ENCODE assay signal across 19 cellular contexts in the genomic region with DNA sequence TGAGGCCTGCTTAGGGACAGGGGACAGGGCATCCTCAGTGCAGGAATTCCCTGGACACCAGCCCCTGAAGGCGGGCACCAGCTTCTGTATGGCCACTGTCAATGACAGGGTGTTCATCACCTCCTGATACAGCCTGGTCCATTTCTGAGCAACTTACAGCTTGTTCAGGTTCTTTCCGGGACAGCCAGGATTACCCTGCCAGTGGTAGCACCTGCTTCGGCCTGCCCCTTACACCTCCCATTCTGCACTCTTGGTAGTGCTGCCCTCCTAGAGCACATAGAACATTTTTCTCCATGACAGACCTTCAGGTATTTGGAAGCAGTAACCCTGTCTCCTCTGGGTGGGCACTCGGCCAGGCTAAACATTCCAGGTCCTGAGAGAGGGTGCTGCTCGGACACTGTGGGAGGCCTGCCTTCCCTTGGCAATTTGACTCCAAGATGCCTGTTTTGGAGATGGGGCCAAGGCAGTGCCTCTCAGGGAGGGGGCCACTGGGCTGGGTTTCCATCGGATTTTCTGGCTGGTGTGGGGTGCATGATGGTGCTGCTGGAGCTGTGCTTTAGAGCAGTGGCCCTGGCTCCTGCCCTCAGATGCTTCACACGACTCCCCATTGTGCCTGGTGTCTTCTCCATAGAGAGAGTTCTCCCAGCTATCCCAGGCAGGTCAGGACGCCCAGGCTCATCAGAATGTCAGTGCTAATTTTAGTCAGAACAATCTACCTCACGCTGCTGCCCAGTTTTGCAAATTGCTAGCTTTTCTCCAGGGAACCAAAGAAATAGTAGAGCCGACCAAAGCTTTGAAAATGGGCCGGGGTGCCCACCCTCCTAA. TPM values are rescaled to one million over a fixed set of nuclear protein-coding genes. Genes with fewer than 3 reads are reported as not detected.
DNase-seq lines count a peak whose midpoint lies in the region; TF ChIP-seq lines count a peak whose summit lies in the region.
"Had no signal": no experiment of that assay in that cellular context is flagged by ENCODE, and none has a peak within 500 bp of the region (broad histone marks: within the 10 kb centered on the region; RNA-seq: fewer than 3 reads in every experiment).

No MANE protein-coding gene starts in this region.

- TF ChIP-seq EP300 in sigmoid colon (IDR thresholded peaks at IDR 0.05) = no peak

- peak overlapping the region; percentile 64; the same call in 1 of the 2 replicates for H3K4me3 ChIP-seq in H7 (ENCODE audit: insufficient read depth, low read depth, low read length)
- no peak overlapping the region for H3K4me3 ChIP-seq in adipocyte (ENCODE audit: low read length)
- peak overlapping the region; percentile 43 to 47 for H3K4me3 ChIP-seq in right atrium auricular region
- no peak overlapping the region for H3K4me3 ChIP-seq in parathyroid adenoma (ENCODE audit: low read depth, low read length)
- H3K4me3 ChIP-seq in sigmoid colon = no peak overlapping the region
- H3K4me3 ChIP-seq: lower lobe of right lung, MG63 had no signal

- TF ChIP-seq CTCF in right atrium auricular region (IDR thresholded peaks at IDR 0.05) (no peak), parathyroid adenoma (IDR thresholded peaks at IDR 0.05) (no peak), sigmoid colon (IDR thresholded peaks at IDR 0.05) (no peak)

- peak; percentile 34 for DNase-seq in H7
- peak; percentile 26 for DNase-seq in adipocyte (ENCODE audit: low read depth)
- DNase-seq in right atrium auricular region (ENCODE audit: low spot score) = no peak
- DNase-seq in NCI-H1417 treated with DMSO at 0.1 percent for 48 hours (lab: John Stamatoyannopoulos, UW) = no peak
- DNase-seq in sigmoid colon = no peak
- DNase-seq in dedifferentiated amniotic fluid mesenchymal stem cell (ENCODE audit: extremely low spot score) = no peak
- DNase-seq: activated CD4-positive, alpha-beta T cell treated with anti-CD3 and anti-CD28 coated beads, Interleukin-2, amount 50 U/mL, for 4 hours; activated T-cell treated with anti-CD3 and anti-CD28 coated beads, Interleukin-2, amount 50 U/mL, for 24 hours; Caco-2; HCEC 1CT; lower lobe of right lung; MG63; NCI-H187 treated with DMSO at 0.1 percent for 48 hours; NCI-H524; OCI-M1; stimulated activated CD4-positive, alpha-beta T cell treated with anti-CD3 and anti-CD28 coated beads, Interleukin-2, amount 100 ng/mL, for 48 hours had no signal

- no peak for TF ChIP-seq POLR2A in sigmoid colon (IDR thresholded peaks at IDR 0.05)

- H3K4me1 ChIP-seq in adipocyte (ENCODE audit: control insufficient read depth, insufficient read depth, low read length) (peaks cover 11% of the 10 kb centered on the region), right atrium auricular region (peaks cover 3 to 36% of the 10 kb centered on the region in 2 donors), parathyroid adenoma (peaks cover 22% of the 10 kb centered on the region), sigmoid colon (peaks cover 0 to 23% (median 13%) of the 10 kb centered on the region in 4 donors)

- WGBS in sigmoid colon, 2 donors = 80 to 87% methylated on average over 11 of the region's 11 CpGs

- intact Hi-C loops in sigmoid colon (cut with DNase I) = no loop called here

- peaks cover 4% of the 10 kb centered on the region for H3K79me2 ChIP-seq in parathyroid adenoma

- no peaks in the 10 kb centered on the region for H3K27me3 ChIP-seq in H7 (ENCODE audit: control insufficient read depth, insufficient read depth, low read length)
- H3K27me3 ChIP-seq in adipocyte (replicated peaks; ENCODE audit: control insufficient read depth, insufficient read depth, low read length) = peaks cover 38% of the 10 kb centered on the region
- no peaks in the 10 kb centered on the region for H3K27me3 ChIP-seq in right atrium auricular region
- no peaks in the 10 kb centered on the region for H3K27me3 ChIP-seq in parathyroid adenoma (ENCODE audit: control insufficient read depth, insufficient read depth, low read length)
- peaks cover 14 to 26% (median 21%) of the 10 kb centered on the region in 3 donors for H3K27me3 ChIP-seq in sigmoid colon
- H3K27me3 ChIP-seq: MG63 had no signal

- H3K9ac ChIP-seq in adipocyte (ENCODE audit: low read length) (no peak overlapping the region), parathyroid adenoma (no peak overlapping the region)

- H3K27ac ChIP-seq in right atrium auricular region = peak overlapping the region; percentile 56 to 80
- H3K27ac ChIP-seq in parathyroid adenoma = peak overlapping the region; percentile 53
- H3K27ac ChIP-seq in sigmoid colon = peak overlapping the region in 1 of 4 donors; percentile 75
- H3K27ac ChIP-seq: lower lobe of right lung had no signal

- H3K9me3 ChIP-seq in adipocyte (ENCODE audit: control insufficient read depth, low read length) (peaks cover 4% of the 10 kb centered on the region), right atrium auricular region (no peaks in the 10 kb centered on the region), parathyroid adenoma (ENCODE audit: control insufficient read depth, low read length) (no peaks in the 10 kb centered on the region), sigmoid colon (no peaks in the 10 kb centered on the region)
- H3K9me3 ChIP-seq: Caco-2, lower lobe of right lung, MG63 had no signal

- H3K36me3 ChIP-seq in H7 (replicated peaks; ENCODE audit: control insufficient read depth, insufficient read depth, low read length) (no peaks in the 10 kb centered on the region; the same call in 1 of the 2 replicates), adipocyte (ENCODE audit: control insufficient read depth, insufficient read depth, low read length, severe bottlenecking) (no peaks in the 10 kb centered on the region), right atrium auricular region (no peaks in the 10 kb centered on the region), parathyroid adenoma (ENCODE audit: control insufficient read depth, insufficient read depth, low read length) (no peaks in the 10 kb centered on the region), sigmoid colon (no peaks in the 10 kb centered on the region)
- H3K36me3 ChIP-seq: lower lobe of right lung had no signal

- no peak overlapping the region for H2AFZ ChIP-seq in parathyroid adenoma

- no peak overlapping the region for H3K4me2 ChIP-seq in parathyroid adenoma (ENCODE audit: low read length)

RNA-seq across cellular contexts. Expression of a gene that starts 1.2 kb away (rescaled TPM):
- total RNA-seq in H7 (2014; rRNA removed; shearing (Covaris generic)) = 21.7 and 23.1 TPM in 2 replicates
- 10 to 100 TPM; 22.7 to 29.0 TPM for total RNA-seq in right atrium auricular region
- not detected for total RNA-seq in sigmoid colon
- under 1 TPM in 1 of 3 donors, not detected in 2; 0.04 TPM for polyA plus RNA-seq in sigmoid colon
- total RNA-seq: Caco-2; lower lobe of right lung; naive thymus-derived CD8-positive, alpha-beta T cell had no signal

RNA-seq across cellular contexts. Expression of a gene that starts 4.4 kb away (rescaled TPM):
- total RNA-seq in H7 (2014; rRNA removed; shearing (Covaris generic)) = 194 and 221 TPM in 2 replicates
- total RNA-seq in right atrium auricular region = 100 to 1,000 TPM in 1 of 2 donors, 10 to 100 TPM in 1; 62.5 to 111 TPM
- 100 to 1,000 TPM in 2 of 4 donors, 10 to 100 TPM in 2; 75.5 to 122 (median 102) TPM for total RNA-seq in sigmoid colon
- polyA plus RNA-seq in sigmoid colon = 100 to 1,000 TPM in 1 of 3 donors, 10 to 100 TPM in 2; 71.7 to 119 (median 91.9) TPM

RNA-seq across cellular contexts. Expression of a gene that starts 21.5 kb away (rescaled TPM):
- total RNA-seq in H7 (2014; rRNA removed; shearing (Covaris generic)) = not detected in 2 replicates
- total RNA-seq in right atrium auricular region (not detected), sigmoid colon (not detected)
- under 1 TPM in 1 of 3 donors, not detected in 2; 0.06 TPM for polyA plus RNA-seq in sigmoid colon
- total RNA-seq: Caco-2; naive thymus-derived CD8-positive, alpha-beta T cell had no signal

RNA-seq across cellular contexts. Expression of a gene that starts 22.3 kb away (rescaled TPM):
- total RNA-seq in H7 (2014; rRNA removed; shearing (Covaris generic)) = 16.2 and 20.1 TPM in 2 replicates
- total RNA-seq in right atrium auricular region (10 to 100 TPM; 47.7 to 88.9 TPM), sigmoid colon (10 to 100 TPM; 16.3 to 75.9 (median 26.5) TPM)
- polyA plus RNA-seq in sigmoid colon = 10 to 100 TPM in 1 of 3 donors, 1 to 10 TPM in 2; 2.1 to 28.0 (median 5.4) TPM

RNA-seq across cellular contexts. Expression of a gene that starts 35.9 kb away (rescaled TPM):
- total RNA-seq in H7 (2014; rRNA removed; shearing (Covaris generic)) = 0.48 TPM in 1 of 2 replicates, not detected in the other
- 1 to 10 TPM; 2.6 to 6.3 TPM for total RNA-seq in right atrium auricular region
- not detected for total RNA-seq in sigmoid colon
- polyA plus RNA-seq in sigmoid colon = 1 to 10 TPM in 1 of 3 donors, under 1 TPM in 1, not detected in 1; 0.10 to 1.2 TPM
- total RNA-seq: Caco-2; naive thymus-derived CD8-positive, alpha-beta T cell; subcutaneous adipose tissue had no signal
- polyA plus RNA-seq: naive thymus-derived CD8-positive, alpha-beta T cell had no signal

Comparison
In these comparisons a context has a peak if more than half of its experiments do, and no peak if none do; other contexts are left out.
1. DNase-seq: peak in H7 (single experiment) and adipocyte (single experiment); none in right atrium auricular region (single experiment), NCI-H1417 treated with DMSO at 0.1 percent for 48 hours (single experiment), sigmoid colon (single experiment) and dedifferentiated amniotic fluid mesenchymal stem cell (single experiment).
2. H3K4me3 ChIP-seq: peak in H7 (single experiment) and right atrium auricular region (2 of 2); none in adipocyte (single experiment), parathyroid adenoma (single experiment) and sigmoid colon (0 of 4).
3. RNA of a gene that starts 1.2 kb away (total RNA-seq): 22.7 to 29.0 TPM in right atrium auricular region and 21.7 to 23.1 TPM in H7; not detected in sigmoid colon; every median in the first group is over 10 times any median in the second.